Comparison of ENCODE assay signal across 9 cellular contexts in the genomic region with DNA sequence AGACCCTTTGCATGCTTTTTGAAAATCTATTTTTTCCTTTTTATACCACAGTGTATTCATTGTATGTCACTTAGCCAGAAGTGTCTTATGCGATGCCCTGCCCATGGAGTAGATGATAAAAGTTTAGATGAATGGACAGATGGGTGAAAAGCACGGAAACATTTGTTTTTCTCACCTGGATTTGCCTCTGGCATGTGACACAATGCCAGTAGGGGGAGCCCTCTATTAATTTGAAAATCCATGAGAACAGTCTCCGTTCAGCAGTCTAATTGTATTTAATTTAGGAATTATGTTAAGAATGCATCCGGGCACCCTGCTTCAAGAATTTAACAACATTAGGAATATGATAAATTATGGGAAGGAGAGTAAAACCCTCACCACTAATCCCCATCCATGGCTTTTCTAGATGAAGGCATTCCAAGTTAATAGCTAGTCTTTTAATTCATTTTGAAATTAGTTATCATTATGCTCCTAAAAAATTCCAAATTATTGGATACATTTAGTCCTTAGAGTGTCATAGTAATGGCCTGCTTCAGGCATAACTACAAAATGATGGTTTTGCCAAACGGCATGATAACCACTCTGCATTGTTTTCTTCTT. TPM values are rescaled to one million over a fixed set of nuclear protein-coding genes. Genes with fewer than 3 reads are reported as not detected.
A peak's percentile ranks its signal among the peaks of the same experiment; 100 is the strongest.
DNase-seq lines count a peak whose midpoint lies in the region; ATAC-seq and TF ChIP-seq lines count a peak whose summit lies in the region.
"Had no signal": no experiment of that assay in that cellular context is flagged by ENCODE, and none has a peak within 500 bp of the region (broad histone marks: within the 10 kb centered on the region; RNA-seq: fewer than 3 reads in every experiment).

No MANE protein-coding gene starts in this region.

- H3K9ac ChIP-seq in KMS-11 (no peak overlapping the region), liver (ENCODE audit: low read depth in 1 of 2, low read length in 2 of 2) (no peak overlapping the region)

- no peaks in the 10 kb centered on the region for H3K9me3 Mint-ChIP-seq in activated T-helper 1 cell treated with anti-CD3 and anti-CD28 coated beads, Interleukin-12 subunit alpha, Interleukin-12 subunit beta, Interleukin-2, Interleukin-4 antibody, amounts not matched to agents 30 ng/mL and 10 ng/mL and 1 ng/mL, durations not matched to agents 14 hours and 24 hours and 36 hours

- H3K9me3 ChIP-seq in ascending aorta (no peaks in the 10 kb centered on the region), liver (ENCODE audit: control insufficient read depth in 4 of 4, low read length in 3 of 4) (no peaks in the 10 kb centered on the region)

- H3K4me3 ChIP-seq in KMS-11 (IDR thresholded peaks at IDR 0.05; ENCODE audit: insufficient read depth, low read depth, low read length), result no peak overlapping the region
- no peak overlapping the region for H3K4me3 ChIP-seq in ascending aorta
- H3K4me3 ChIP-seq in liver (ENCODE audit: low read depth in 1 of 3, low read length in 3 of 3), result no peak overlapping the region

- H3K27me3 Mint-ChIP-seq in activated T-helper 1 cell treated with anti-CD3 and anti-CD28 coated beads, Interleukin-12 subunit alpha, Interleukin-12 subunit beta, Interleukin-2, Interleukin-4 antibody, amounts not matched to agents 30 ng/mL and 10 ng/mL and 1 ng/mL, durations not matched to agents 14 hours and 24 hours and 36 hours (ENCODE audit: insufficient read depth), result no peaks in the 10 kb centered on the region
- H3K27me3 Mint-ChIP-seq: B cell had no signal

- H3K27ac Mint-ChIP-seq in activated T-helper 1 cell treated with anti-CD3 and anti-CD28 coated beads, Interleukin-12 subunit alpha, Interleukin-12 subunit beta, Interleukin-2, Interleukin-4 antibody, amounts not matched to agents 30 ng/mL and 10 ng/mL and 1 ng/mL, durations not matched to agents 14 hours and 24 hours and 36 hours, result no peak overlapping the region
- H3K27ac Mint-ChIP-seq: B cell had no signal

- H3K27ac ChIP-seq in KMS-11 (no peak overlapping the region), ascending aorta (no peak overlapping the region), liver (ENCODE audit: low read depth in 1 of 2, low read length in 2 of 2) (no peak overlapping the region)

- no peaks in the 10 kb centered on the region for H3K79me2 ChIP-seq in KMS-11 (ENCODE audit: insufficient read depth, low read depth)

- peak; percentile 64 to 70 for TF ChIP-seq RAD21 in liver (IDR thresholded peaks at IDR 0.05)

- H3K4me1 ChIP-seq in KMS-11 (ENCODE audit: low read depth, poor library complexity, severe bottlenecking) (no peaks in the 10 kb centered on the region), ascending aorta (peaks cover 0 to under 1% of the 10 kb centered on the region in 2 donors), liver (ENCODE audit: control insufficient read depth in 4 of 4, insufficient read depth in 4 of 4, low read length in 3 of 4) (no peaks in the 10 kb centered on the region)

- ATAC-seq in GM19463 (IDR thresholded peaks at IDR 0.05; ENCODE audit: unreplicated experiment), result no peak

- DNase-seq in DMS53 (lab: John Stamatoyannopoulos, UW), result peak; percentile 59
- no peak for DNase-seq in DMS53 treated with DMSO at 0.1 percent for 48 hours (lab: John Stamatoyannopoulos, UW; ENCODE audit: unreplicated experiment)
- no peak for DNase-seq in ascending aorta (ENCODE audit: low spot score in 2 of 2)
- no peak for DNase-seq in activated T-helper 1 cell treated with anti-CD3 and anti-CD28 coated beads, Interleukin-12 subunit alpha, Interleukin-12 subunit beta, Interleukin-2, Interleukin-4 antibody, amounts not matched to agents 30 ng/mL and 10 ng/mL and 1 ng/mL, durations not matched to agents 14 hours and 24 hours and 36 hours (ENCODE audit: low spot score)
- DNase-seq in posterior vena cava (ENCODE audit: low spot score), result no peak

- intact Hi-C loops in ascending aorta (cut with DNase I), result no loop called here
- intact Hi-C loops in activated T-helper 1 cell treated with anti-CD3 and anti-CD28 coated beads, Interleukin-12 subunit alpha, Interleukin-12 subunit beta, Interleukin-2, Interleukin-4 antibody, amounts not matched to agents 30 ng/mL and 10 ng/mL and 1 ng/mL, durations not matched to agents 14 hours and 24 hours and 36 hours (cut with micrococcal nuclease), result loop anchor here (1.0 to 2.0 kb wide), 2 partner anchors 27 to 119 kb away; no protein-coding TSS in a partner anchor
- intact Hi-C loops in posterior vena cava (cut with DNase I), result no loop called here

- no peak overlapping the region for H3K4me3 Mint-ChIP-seq in activated T-helper 1 cell treated with anti-CD3 and anti-CD28 coated beads, Interleukin-12 subunit alpha, Interleukin-12 subunit beta, Interleukin-2, Interleukin-4 antibody, amounts not matched to agents 30 ng/mL and 10 ng/mL and 1 ng/mL, durations not matched to agents 14 hours and 24 hours and 36 hours
- H3K4me3 Mint-ChIP-seq: B cell had no signal

- TF ChIP-seq CTCF in KMS-11 (conservative IDR thresholded peaks at IDR 0.05; ENCODE audit: low read depth, low read length), result peak; percentile 74
- TF ChIP-seq CTCF in ascending aorta (IDR thresholded peaks at IDR 0.05), result peak; percentile 24 to 61 (median 59)
- TF ChIP-seq CTCF in liver (IDR thresholded peaks at IDR 0.05; ENCODE audit: low read depth, low read length, missing input control), result peak; percentile 62

- H3K36me3 ChIP-seq in KMS-11 (ENCODE audit: insufficient read depth) (no peaks in the 10 kb centered on the region), ascending aorta (no peaks in the 10 kb centered on the region), liver (ENCODE audit: control insufficient read depth in 4 of 4, insufficient read depth in 3 of 4, low read depth in 1 of 4, low read length in 3 of 4) (peaks cover 0 to 2% (median 0%) of the 10 kb centered on the region in 4 donors)

- 64% methylated on average over 5 of the region's 5 CpGs for WGBS in liver

- peaks cover 4% of the 10 kb centered on the region for H3K4me1 Mint-ChIP-seq in activated T-helper 1 cell treated with anti-CD3 and anti-CD28 coated beads, Interleukin-12 subunit alpha, Interleukin-12 subunit beta, Interleukin-2, Interleukin-4 antibody, amounts not matched to agents 30 ng/mL and 10 ng/mL and 1 ng/mL, durations not matched to agents 14 hours and 24 hours and 36 hours (ENCODE audit: low read depth)
- H3K4me1 Mint-ChIP-seq: B cell had no signal

- H3K4me2 ChIP-seq in KMS-11, result no peak overlapping the region

- no peaks in the 10 kb centered on the region for H3K27me3 ChIP-seq in KMS-11 (ENCODE audit: insufficient read depth, low read depth)
- H3K27me3 ChIP-seq in ascending aorta, result no peaks in the 10 kb centered on the region
- H3K27me3 ChIP-seq in liver (ENCODE audit: control insufficient read depth in 4 of 4, insufficient read depth in 4 of 4, low read length in 3 of 4), result no peaks in the 10 kb centered on the region

- H4K20me1 ChIP-seq in KMS-11 (ENCODE audit: insufficient read depth), result no peaks in the 10 kb centered on the region

- H2AFZ ChIP-seq in KMS-11 (ENCODE audit: low read depth), result no peak overlapping the region

- H3K36me3 Mint-ChIP-seq in activated T-helper 1 cell treated with anti-CD3 and anti-CD28 coated beads, Interleukin-12 subunit alpha, Interleukin-12 subunit beta, Interleukin-2, Interleukin-4 antibody, amounts not matched to agents 30 ng/mL and 10 ng/mL and 1 ng/mL, durations not matched to agents 14 hours and 24 hours and 36 hours (ENCODE audit: low read depth), result peaks cover 8% of the 10 kb centered on the region

TF ChIP-seq in liver, 16 proteins besides CTCF, POLR2A, EP300 and RAD21:
- no peak for TF ChIP-seq NR2F2 (IDR thresholded peaks at IDR 0.05)
- TF ChIP-seq FOXA1 (IDR thresholded peaks at IDR 0.05), result no peak
- TF ChIP-seq HNF4G (IDR thresholded peaks at IDR 0.05), result no peak
- TF ChIP-seq EGR1 (IDR thresholded peaks at IDR 0.05; ENCODE audit: low read depth in 2 of 2), result no peak
- no peak for TF ChIP-seq GABPA (IDR thresholded peaks at IDR 0.05 in 1 of 2, conservative IDR thresholded peaks at IDR 0.05 in 1 of 2)
- no peak for TF ChIP-seq TAF1 (conservative IDR thresholded peaks at IDR 0.05)

RNA-seq across cellular contexts. Expression of a gene that starts 55.3 kb away (rescaled TPM):
- total RNA-seq in ascending aorta (19.1 TPM), liver (10 to 100 TPM in 1 of 2 donors, 1 to 10 TPM in 1; 7.8 to 14.5 TPM), posterior vena cava (10 to 100 TPM; 24.8 to 30.9 TPM)
- polyA plus RNA-seq in liver, result 10 to 100 TPM; 13.2 to 17.2 TPM
- 32.7 and 38.1 TPM in 2 replicates for total RNA-seq in activated T-helper 1 cell treated with anti-CD3 and anti-CD28 coated beads, Interleukin-12 subunit alpha, Interleukin-12 subunit beta, Interleukin-2, Interleukin-4 antibody, amounts not matched to agents 30 ng/mL and 10 ng/mL and 1 ng/mL, durations not matched to agents 14 hours and 24 hours and 36 hours
